In the genomic region with DNA sequence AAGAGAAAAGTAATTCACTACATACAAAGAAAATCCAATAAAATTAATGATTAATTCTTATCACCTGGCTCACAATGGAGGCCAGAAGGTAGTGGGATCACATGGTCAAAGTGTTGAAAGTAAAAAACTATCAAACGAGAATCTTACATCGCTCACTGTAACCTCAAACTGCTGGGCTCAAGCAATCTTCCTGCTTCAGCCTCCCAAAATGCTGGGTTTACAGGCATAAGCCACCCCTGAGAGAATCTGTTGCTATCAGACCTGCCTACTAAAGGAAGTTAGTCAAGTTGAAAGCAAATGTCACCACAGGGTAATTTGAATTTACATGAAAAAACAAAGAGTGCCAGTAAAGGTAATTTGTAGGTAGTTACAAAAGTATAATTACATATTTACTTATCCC, we compare ENCODE assay signal across 13 cellular contexts.
DNase-seq lines count a peak whose midpoint lies in the region; ATAC-seq and TF ChIP-seq lines count a peak whose summit lies in the region.
"Had no signal": no experiment of that assay in that cellular context is flagged by ENCODE, and none has a peak within 500 bp of the region (broad histone marks: within the 10 kb centered on the region; RNA-seq: fewer than 3 reads in every experiment).

No MANE protein-coding gene starts in this region.

- H3K9me3 Mint-ChIP-seq in activated CD8-positive, alpha-beta memory T cell treated with anti-CD3 and anti-CD28 coated beads, Interleukin-2, amount 10 ng/mL, durations not matched to agents 7 days and 5 days (ENCODE audit: low read depth): peaks cover 4% of the 10 kb centered on the region

- in situ Hi-C loops in brain microvascular endothelial cell (cut with HindIII; ENCODE audit: low pct_ligation_motif_present, low sequenced_read_pairs): no loop called here

- peak overlapping the region; percentile 80 for H3K27ac Mint-ChIP-seq in activated CD8-positive, alpha-beta memory T cell treated with anti-CD3 and anti-CD28 coated beads, Interleukin-2, amount 10 ng/mL, durations not matched to agents 7 days and 5 days

- no peak overlapping the region for H3K27ac ChIP-seq in brain microvascular endothelial cell
- H3K27ac ChIP-seq: prostate gland had no signal

- H3K36me3 ChIP-seq in brain microvascular endothelial cell (replicated peaks): no peaks in the 10 kb centered on the region

- H3K36me3 Mint-ChIP-seq in activated CD8-positive, alpha-beta memory T cell treated with anti-CD3 and anti-CD28 coated beads, Interleukin-2, amount 10 ng/mL, durations not matched to agents 7 days and 5 days: peaks cover 25% of the 10 kb centered on the region

- no peak for TF ChIP-seq CTCF in brain microvascular endothelial cell (IDR thresholded peaks at IDR 0.05; ENCODE audit: low read depth, low read length, missing control alignments)

- no peak overlapping the region for H3K4me3 ChIP-seq in brain microvascular endothelial cell (ENCODE audit: low read depth, low read length)
- H3K4me3 ChIP-seq: prostate gland had no signal

- CTCF ChIA-PET in activated CD8-positive, alpha-beta memory T cell treated with anti-CD3 and anti-CD28 coated beads, Interleukin-2, amount 10 ng/mL, durations not matched to agents 7 days and 5 days (lab: Charles Lee): interaction anchor here (1.6 kb wide), 1 partner anchor 16 kb away, joined by 3 read pairs; no protein-coding TSS in a partner anchor

- intact Hi-C loops in left colon (cut with DNase I, micrococcal nuclease): no loop called here

- DNase-seq in activated CD8-positive, alpha-beta memory T cell treated with anti-CD3 and anti-CD28 coated beads, Interleukin-2, amount 10 ng/mL, durations not matched to agents 7 days and 5 days: peak; percentile 56
- DNase-seq in activated CD8-positive, alpha-beta memory T cell treated with anti-CD3 and anti-CD28 coated beads, Interleukin-2, amount 50 U/mL, for 48 hours: no peak
- DNase-seq in left colon: no peak
- DNase-seq in A172 (ENCODE audit: low spot score): no peak
- DNase-seq in brain microvascular endothelial cell: no peak
- DNase-seq: ACHN, activated T-cell treated with anti-CD3 and anti-CD28 coated beads for 4 hours, DMS79, NCI-H2171 treated with DMSO at 0.1 percent for 48 hours had no signal

- H3K27me3 Mint-ChIP-seq in activated CD8-positive, alpha-beta memory T cell treated with anti-CD3 and anti-CD28 coated beads, Interleukin-2, amount 10 ng/mL, durations not matched to agents 7 days and 5 days: no peaks in the 10 kb centered on the region

- no peaks in the 10 kb centered on the region for H3K27me3 ChIP-seq in brain microvascular endothelial cell (replicated peaks)

- H3K4me3 Mint-ChIP-seq in activated CD8-positive, alpha-beta memory T cell treated with anti-CD3 and anti-CD28 coated beads, Interleukin-2, amount 10 ng/mL, durations not matched to agents 7 days and 5 days: no peak overlapping the region

- ATAC-seq in activated CD8-positive, alpha-beta memory T cell treated with anti-CD3 and anti-CD28 coated beads, Interleukin-2, amount 10 ng/mL, durations not matched to agents 7 days and 5 days: peak; percentile 91
- ATAC-seq in GM21423 (IDR thresholded peaks at IDR 0.05; ENCODE audit: unreplicated experiment) (peak; percentile 60), HG03520 (IDR thresholded peaks at IDR 0.05; ENCODE audit: unreplicated experiment) (peak; percentile 71), left colon (peak; percentile 60), HG02870 (IDR thresholded peaks at IDR 0.05; ENCODE audit: unreplicated experiment) (no peak)

- H3K4me1 Mint-ChIP-seq in activated CD8-positive, alpha-beta memory T cell treated with anti-CD3 and anti-CD28 coated beads, Interleukin-2, amount 10 ng/mL, durations not matched to agents 7 days and 5 days: peaks cover 12% of the 10 kb centered on the region
